In genomic region chr6:17725083-17725482, GRCh38 we compare ENCODE assay signal across 10 cellular contexts. TPM values are rescaled to one million over a fixed set of nuclear protein-coding genes. Genes with fewer than 3 reads are reported as not detected.
DNase-seq lines count a peak whose midpoint lies in the region; ATAC-seq, FAIRE-seq and TF ChIP-seq lines count a peak whose summit lies in the region.
"Had no signal": no experiment of that assay in that cellular context is flagged by ENCODE, and none has a peak within 500 bp of the region (broad histone marks: within the 10 kb centered on the region; RNA-seq: fewer than 3 reads in every experiment).

No MANE protein-coding gene starts in this region.

- no peak for FAIRE-seq in RCC 7860 (lab: Jason Lieb, UNC)

- no peak for ATAC-seq in GM18907 (IDR thresholded peaks at IDR 0.05; ENCODE audit: unreplicated experiment)
- ATAC-seq: body of pancreas had no signal

- BruUV-seq in A673 (replicated peaks; lab: Mats Ljungman, UMichigan) = no TSS peak

- CTCF ChIA-PET in A673 (lab: Charles Lee) = no interaction called here

- no peak overlapping the region for H3K4me3 ChIP-seq in A673 (ENCODE audit: low read depth, low read length, poor library complexity, severe bottlenecking)
- no peak overlapping the region for H3K4me3 ChIP-seq in iPS-20b (ENCODE audit: low read length)
- H3K4me3 ChIP-seq: body of pancreas had no signal

- H3K9me3 ChIP-seq in A673 (ENCODE audit: low read depth, low read length, poor library complexity, severe bottlenecking) = no peaks in the 10 kb centered on the region
- H3K9me3 ChIP-seq in iPS-20b (ENCODE audit: insufficient read depth, low read depth, low read length) = no peaks in the 10 kb centered on the region
- H3K9me3 ChIP-seq: body of pancreas had no signal

- DNase-seq in A673 (ENCODE audit: low spot score) (peak; percentile 93), HuH-7 (ENCODE audit: low spot score) (peak; percentile 63), SW480 (ENCODE audit: low spot score) (peak; percentile 7), foreskin melanocyte (no peak), medulla oblongata (ENCODE audit: extremely low spot score) (no peak), RCC 7860 (ENCODE audit: low spot score) (no peak)
- DNase-seq: CD4-positive, CD25-positive, alpha-beta regulatory T cell had no signal

- H3K4me1 ChIP-seq in A673 (ENCODE audit: insufficient read depth, low read length, poor library complexity, severe bottlenecking) (peaks cover 12% of the 10 kb centered on the region), iPS-20b (ENCODE audit: insufficient read depth, low read length) (peaks cover 4% of the 10 kb centered on the region; the same call in 1 of the 2 replicates)
- H3K4me1 ChIP-seq: body of pancreas had no signal

- TF ChIP-seq CTCF in A673 (conservative IDR thresholded peaks at IDR 0.05; ENCODE audit: low read depth, low read length) = no peak

- H3K27ac ChIP-seq in A673 (ENCODE audit: low read depth, low read length, poor library complexity, severe bottlenecking) = peak overlapping the region; percentile 60
- no peak overlapping the region for H3K27ac ChIP-seq in iPS-20b (ENCODE audit: low read length)
- H3K27ac ChIP-seq: body of pancreas had no signal

- POLR2A ChIA-PET in A673 (lab: Charles Lee; ENCODE audit: low non-redundant PET) = interaction anchor here (0.6 kb wide), 1 partner anchor 34 kb away, joined by 3 read pairs; no protein-coding TSS in a partner anchor

- H3K36me3 ChIP-seq in A673 (ENCODE audit: insufficient read depth, low read length, poor library complexity, severe bottlenecking) (no peaks in the 10 kb centered on the region), iPS-20b (ENCODE audit: insufficient read depth, low read depth, low read length) (no peaks in the 10 kb centered on the region)

- peak overlapping the region; percentile 2; the same call in 1 of the 2 replicates for H3K9ac ChIP-seq in iPS-20b (ENCODE audit: low read depth, low read length)

- intact Hi-C loops in A673 (cut with micrococcal nuclease; ENCODE audit: unreplicated experiment) = no loop called here

- H3K27me3 ChIP-seq in A673 (replicated peaks; ENCODE audit: insufficient read depth, low read depth, low read length, poor library complexity) (no peaks in the 10 kb centered on the region), iPS-20b (ENCODE audit: insufficient read depth, low read length) (no peaks in the 10 kb centered on the region)
- H3K27me3 ChIP-seq: body of pancreas had no signal

RNA-seq across cellular contexts. Expression of gene NUP153, which starts 18.4 kb away (rescaled TPM):
- 90.1 and 104 TPM in 2 replicates for total RNA-seq in A673 (2021)

Comparison
In these comparisons a context has a peak if more than half of its experiments do, and no peak if none do; other contexts are left out.
1. DNase-seq: peak in A673 (single experiment), HuH-7 (single experiment) and SW480 (single experiment); none in foreskin melanocyte (single experiment), medulla oblongata (single experiment) and RCC 7860 (single experiment).